In genomic region chr12:57238854-57239554, GRCh38 we compare ENCODE assay signal across 8 cellular contexts. TPM values are rescaled to one million over a fixed set of nuclear protein-coding genes. Genes with fewer than 3 reads are reported as not detected.
DNase-seq lines count a peak whose midpoint lies in the region; ATAC-seq and TF ChIP-seq lines count a peak whose summit lies in the region.

No MANE protein-coding gene starts in this region.

- H3K4me1 ChIP-seq in adrenal gland (replicated peaks in 1 of 2) = peaks cover 30 to 51% of the 10 kb centered on the region in 2 donors
- H3K4me1 ChIP-seq in uterus = peaks cover 0 to 27% of the 10 kb centered on the region in 2 donors

- peak; percentile 72 for ATAC-seq in left ventricle myocardium superior

- H3K4me3 ChIP-seq in GM12864 (ENCODE audit: low read depth, low read length) (peak overlapping the region; percentile 61), adrenal gland (peak overlapping the region in 1 of 4 donors; percentile 53), uterus (peak overlapping the region; percentile 27 to 37)

- TF ChIP-seq POLR2A in adrenal gland (IDR thresholded peaks at IDR 0.05) (no peak), uterus (IDR thresholded peaks at IDR 0.05) (peak in 1 of 2 donors; percentile 35)

- intact Hi-C loops in adrenal gland (cut with DNase I) (no loop called here), left ventricle myocardium superior (cut with micrococcal nuclease) (no loop called here), uterus (cut with DNase I; ENCODE audit: low total_unique reads) (no loop called here)

- H3K9me3 ChIP-seq in adrenal gland (replicated peaks in 1 of 3) = no peaks in the 10 kb centered on the region
- no peaks in the 10 kb centered on the region for H3K9me3 ChIP-seq in uterus

- no peak overlapping the region for H3K27ac ChIP-seq in adrenal gland
- no peak overlapping the region for H3K27ac ChIP-seq in uterus

- WGBS in adrenal gland, 4 donors = 2 to 4% (median 3%) methylated on average over 10 to 47 of the region's 47 CpGs

- H3K36me3 ChIP-seq in adrenal gland (replicated peaks in 1 of 2) = peaks cover 0 to 3% of the 10 kb centered on the region in 2 donors
- no peaks in the 10 kb centered on the region for H3K36me3 ChIP-seq in uterus

- H3K27me3 ChIP-seq in adrenal gland (peaks cover 43% of the 10 kb centered on the region), uterus (peaks cover 36 to 37% of the 10 kb centered on the region in 2 donors)

- TF ChIP-seq CTCF in GM12864 (IDR thresholded peaks at IDR 0.05; ENCODE audit: low read depth, low read length, missing control alignments) (peak; percentile 100), adrenal gland (IDR thresholded peaks at IDR 0.05) (peak; percentile 100), uterus (IDR thresholded peaks at IDR 0.05) (peak; percentile 100)

- POLR2A ChIA-PET in HEK293T (lab: Yijun Ruan, JAX) = interaction anchor here (0.6 to 7.0 kb wide), 4 partner anchors 9 to 216 kb away, joined by 3 to 80 read pairs (median 8); partner anchors contain the start of genes INHBE and SHMT2

- DNase-seq in GM12864 (ENCODE audit: low read depth) (no peak), HEK293T (ENCODE audit: extremely low spot score) (peak; percentile 91), NCI-H1092 treated with DMSO at 0.1 percent for 48 hours (lab: John Stamatoyannopoulos, UW) (peak; percentile 73), SW480 (ENCODE audit: low spot score) (peak; percentile 82), adrenal gland (peak; percentile 77 to 93 (median 86)), left ventricle myocardium superior (peak; percentile 95), putamen (ENCODE audit: low spot score) (peak; percentile 82), uterus (peak; percentile 81 to 89)

- CTCF ChIA-PET in HEK293T (lab: Yijun Ruan, JAX) = interaction anchor here (0.8 to 10.1 kb wide), 8 partner anchors 9 to 217 kb away, joined by 3 to 121 read pairs (median 6); partner anchors contain the start of genes SHMT2 and STAC3

TF ChIP-seq in HEK293T, 16 proteins besides CTCF, POLR2A, EP300 and RAD21:
- TF ChIP-seq FOXM1 (IDR thresholded peaks at IDR 0.05; ENCODE audit: borderline replicate concordance) = peak; percentile 37; the same call in 1 of the 2 replicates
- no peak for TF ChIP-seq BHLHE40 (IDR thresholded peaks at IDR 0.05; ENCODE audit: borderline replicate concordance)
- TF ChIP-seq CTBP1 (IDR thresholded peaks at IDR 0.05; ENCODE audit: borderline replicate concordance) = no peak
- no peak for TF ChIP-seq FOXK2 (IDR thresholded peaks at IDR 0.05)
- TF ChIP-seq PKNOX1 (IDR thresholded peaks at IDR 0.05) = peak; percentile 76

RNA-seq across cellular contexts. Expression of gene SHMT2, which starts 9.5 kb away (rescaled TPM):
- total RNA-seq in adrenal gland = 10 to 100 TPM; 57.0 to 94.7 (median 71.8) TPM
- 10 to 100 TPM; 25.2 to 43.0 (median 29.0) TPM for polyA plus RNA-seq in adrenal gland
- 33.4 TPM for total RNA-seq in left ventricle myocardium superior
- 100 to 1,000 TPM in 1 of 4 donors, 10 to 100 TPM in 3; 12.4 to 128 (median 35.3) TPM for total RNA-seq in uterus

RNA-seq across cellular contexts. Expression of gene STAC3, which starts 12.0 kb away (rescaled TPM):
- total RNA-seq in adrenal gland = 1 to 10 TPM in 7 of 8 donors, under 1 TPM in 1; 0.30 to 4.1 (median 2.5) TPM
- polyA plus RNA-seq in adrenal gland = 10 to 100 TPM in 1 of 3 donors, 1 to 10 TPM in 2; 2.0 to 10.5 (median 4.5) TPM
- total RNA-seq in left ventricle myocardium superior = 1.4 TPM
- total RNA-seq in uterus = 1 to 10 TPM in 2 of 4 donors, not detected in 2; 1.0 to 2.8 TPM

RNA-seq across cellular contexts. Expression of gene NXPH4, which starts 22.4 kb away (rescaled TPM):
- total RNA-seq in adrenal gland (1 to 10 TPM in 1 of 8 donors, under 1 TPM in 4, not detected in 3; 0.15 to 3.7 (median 0.42) TPM), left ventricle myocardium superior (1.8 TPM), uterus (1 to 10 TPM in 1 of 4 donors, not detected in 3; 6.3 TPM)
- 1 to 10 TPM in 2 of 3 donors, under 1 TPM in 1; 0.62 to 1.7 (median 1.2) TPM for polyA plus RNA-seq in adrenal gland
